9 cellular contexts compared by ENCODE assay signal in genomic region chr3:56862352-56863062, GRCh38.
DNase-seq lines count a peak whose midpoint lies in the region; ATAC-seq and TF ChIP-seq lines count a peak whose summit lies in the region.
"Had no signal": no experiment of that assay in that cellular context is flagged by ENCODE, and none has a peak within 500 bp of the region (broad histone marks: within the 10 kb centered on the region; RNA-seq: fewer than 3 reads in every experiment).

No MANE protein-coding gene starts in this region.

- peak overlapping the region; percentile 0 for H3K27ac Mint-ChIP-seq in activated CD4-positive, alpha-beta memory T cell treated with anti-CD3 and anti-CD28 coated beads, Interleukin-2, amount 10 ng/mL, durations not matched to agents 7 days and 5 days
- peak overlapping the region in 1 of 2 donors; percentile 29 for H3K27ac Mint-ChIP-seq in stimulated activated naive CD8-positive, alpha-beta T cell treated with anti-CD3 and anti-CD28 coated beads, Interleukin-15, amount 100 ng/mL, for 72 hours
- no peak overlapping the region for H3K27ac Mint-ChIP-seq in Calu3 (ENCODE audit: unreplicated experiment)

- no peaks in the 10 kb centered on the region for H3K79me2 ChIP-seq in OCI-LY7 (ENCODE audit: insufficient read depth, low read depth, low read length)

- 79% methylated on average over 6 of the region's 6 CpGs for WGBS in right cardiac atrium

- H3K4me2 ChIP-seq in OCI-LY7 (ENCODE audit: low read length) = no peak overlapping the region; the same call in 1 of the 2 replicates

- no peaks in the 10 kb centered on the region for H3K36me3 ChIP-seq in colonic mucosa
- H3K36me3 ChIP-seq in OCI-LY7 (ENCODE audit: insufficient read depth, low read length) = 0 out of 2 replicates have a peak, but pooled peaks cover 3% of the 10 kb centered on the region

- no peaks in the 10 kb centered on the region for H3K9me3 ChIP-seq in right cardiac atrium (ENCODE audit: control insufficient read depth, low read length)
- no peaks in the 10 kb centered on the region for H3K9me3 ChIP-seq in colonic mucosa
- no peaks in the 10 kb centered on the region for H3K9me3 ChIP-seq in OCI-LY7 (ENCODE audit: low read length)

- no peaks in the 10 kb centered on the region for H3K4me1 ChIP-seq in right cardiac atrium (ENCODE audit: control insufficient read depth, insufficient read depth, low read length)
- H3K4me1 ChIP-seq in colonic mucosa = no peaks in the 10 kb centered on the region
- H3K4me1 ChIP-seq in OCI-LY7 (ENCODE audit: insufficient read depth, low read length, poor library complexity, severe bottlenecking) = peaks cover 22% of the 10 kb centered on the region

- intact Hi-C loops in right cardiac atrium (cut with DNase I) = no loop called here
- intact Hi-C loops in Right ventricle myocardium inferior (cut with DNase I) = no loop called here
- intact Hi-C loops in Calu3 (cut with micrococcal nuclease; ENCODE audit: unreplicated experiment) = no loop called here
- intact Hi-C loops in colonic mucosa (cut with DNase I) = no loop called here
- intact Hi-C loops in OCI-LY7 (cut with micrococcal nuclease; ENCODE audit: unreplicated experiment) = no loop called here

- H3K4me3 ChIP-seq in right cardiac atrium (ENCODE audit: low read length) (no peak overlapping the region), colonic mucosa (no peak overlapping the region), OCI-LY7 (ENCODE audit: low read depth, low read length, poor library complexity, severe bottlenecking) (no peak overlapping the region)

- no peak overlapping the region for H3K9ac ChIP-seq in colonic mucosa (ENCODE audit: low read depth in 2 of 2, low read length in 2 of 2)

- H3K27me3 ChIP-seq in right cardiac atrium (ENCODE audit: control insufficient read depth, insufficient read depth) (no peaks in the 10 kb centered on the region), colonic mucosa (no peaks in the 10 kb centered on the region)

- DNase-seq in right cardiac atrium (no peak), Right ventricle myocardium inferior (ENCODE audit: missing footprints) (no peak), globus pallidus (ENCODE audit: low spot score) (peak; percentile 84), Calu3 (no peak), colonic mucosa (no peak), OCI-LY7 (ENCODE audit: low spot score) (no peak)
- no peak for DNase-seq in activated CD4-positive, alpha-beta memory T cell treated with anti-CD3 and anti-CD28 coated beads, Interleukin-2, amount 10 ng/mL, durations not matched to agents 7 days and 5 days
- no peak for DNase-seq in stimulated activated naive CD8-positive, alpha-beta T cell treated with anti-CD3 and anti-CD28 coated beads, Interleukin-15, amount 100 ng/mL, for 72 hours
- DNase-seq: erythroblast had no signal

- H4K20me1 ChIP-seq in OCI-LY7 (ENCODE audit: insufficient read depth, low read length) = no peaks in the 10 kb centered on the region

- no peak for TF ChIP-seq CTCF in Calu3 (IDR thresholded peaks at IDR 0.05; ENCODE audit: unreplicated experiment)
- no peak for TF ChIP-seq CTCF in colonic mucosa (IDR thresholded peaks at IDR 0.05)
- TF ChIP-seq CTCF in OCI-LY7 (conservative IDR thresholded peaks at IDR 0.05; ENCODE audit: low read length) = no peak

- CTCF ChIA-PET in activated CD4-positive, alpha-beta memory T cell treated with anti-CD3 and anti-CD28 coated beads, Interleukin-2, amount 10 ng/mL, durations not matched to agents 7 days and 5 days (lab: Charles Lee) = no interaction called here
- CTCF ChIA-PET in Calu3 (lab: Charles Lee) = no interaction called here
- CTCF ChIA-PET in OCI-LY7 (lab: Charles Lee; ENCODE audit: unreplicated experiment) = no interaction called here

- ATAC-seq in right cardiac atrium (peak; percentile 19 to 64), Right ventricle myocardium inferior (no peak)
- peak; percentile 89 for ATAC-seq in stimulated activated naive CD8-positive, alpha-beta T cell treated with anti-CD3 and anti-CD28 coated beads, Interleukin-15, amount 100 ng/mL, for 72 hours

- H3K9me2 ChIP-seq in OCI-LY7 (ENCODE audit: insufficient read depth, low read length) = no peaks in the 10 kb centered on the region

- no peak overlapping the region for H3K27ac ChIP-seq in right cardiac atrium (ENCODE audit: low read length)
- H3K27ac ChIP-seq in colonic mucosa = no peak overlapping the region
- no peak overlapping the region for H3K27ac ChIP-seq in OCI-LY7 (ENCODE audit: low read depth, low read length, poor library complexity, severe bottlenecking)

- POLR2A ChIA-PET in activated CD4-positive, alpha-beta memory T cell treated with anti-CD3 and anti-CD28 coated beads, Interleukin-2, amount 10 ng/mL, durations not matched to agents 7 days and 5 days (lab: Charles Lee) = interaction anchor here (1.1 kb wide), 1 partner anchor 55 kb away, joined by 3 read pairs; no protein-coding TSS in a partner anchor
- POLR2A ChIA-PET in OCI-LY7 (lab: Charles Lee) = interaction anchor here (0.6 to 0.9 kb wide), 3 partner anchors 8 to 1503 kb away, joined by 3 to 6 read pairs (median 4); no protein-coding TSS in a partner anchor

- peaks cover 55% of the 10 kb centered on the region for H3K4me1 Mint-ChIP-seq in activated CD4-positive, alpha-beta memory T cell treated with anti-CD3 and anti-CD28 coated beads, Interleukin-2, amount 10 ng/mL, durations not matched to agents 7 days and 5 days
- peaks cover 85% of the 10 kb centered on the region for H3K4me1 Mint-ChIP-seq in stimulated activated naive CD8-positive, alpha-beta T cell treated with anti-CD3 and anti-CD28 coated beads, Interleukin-15, amount 100 ng/mL, for 72 hours
- no peaks in the 10 kb centered on the region for H3K4me1 Mint-ChIP-seq in Calu3 (ENCODE audit: low read depth, unreplicated experiment)

- no peak overlapping the region for H3K4me3 Mint-ChIP-seq in activated CD4-positive, alpha-beta memory T cell treated with anti-CD3 and anti-CD28 coated beads, Interleukin-2, amount 10 ng/mL, durations not matched to agents 7 days and 5 days
- H3K4me3 Mint-ChIP-seq in stimulated activated naive CD8-positive, alpha-beta T cell treated with anti-CD3 and anti-CD28 coated beads, Interleukin-15, amount 100 ng/mL, for 72 hours = peak overlapping the region; percentile 59 to 69
- H3K4me3 Mint-ChIP-seq in Calu3 (ENCODE audit: low read depth, unreplicated experiment) = no peak overlapping the region

- H2AFZ ChIP-seq in OCI-LY7 (ENCODE audit: low read length) = no peak overlapping the region

- peaks cover 13% of the 10 kb centered on the region for H3K36me3 Mint-ChIP-seq in activated CD4-positive, alpha-beta memory T cell treated with anti-CD3 and anti-CD28 coated beads, Interleukin-2, amount 10 ng/mL, durations not matched to agents 7 days and 5 days (ENCODE audit: low read depth)
- no peaks in the 10 kb centered on the region for H3K36me3 Mint-ChIP-seq in Calu3 (ENCODE audit: insufficient read depth, unreplicated experiment)

- H3K27me3 Mint-ChIP-seq in activated CD4-positive, alpha-beta memory T cell treated with anti-CD3 and anti-CD28 coated beads, Interleukin-2, amount 10 ng/mL, durations not matched to agents 7 days and 5 days = no peaks in the 10 kb centered on the region
- H3K27me3 Mint-ChIP-seq in stimulated activated naive CD8-positive, alpha-beta T cell treated with anti-CD3 and anti-CD28 coated beads, Interleukin-15, amount 100 ng/mL, for 72 hours = no peaks in the 10 kb centered on the region
- H3K27me3 Mint-ChIP-seq in Calu3 (ENCODE audit: unreplicated experiment) = no peaks in the 10 kb centered on the region

- H3K9me3 Mint-ChIP-seq in activated CD4-positive, alpha-beta memory T cell treated with anti-CD3 and anti-CD28 coated beads, Interleukin-2, amount 10 ng/mL, durations not matched to agents 7 days and 5 days = no peaks in the 10 kb centered on the region
- H3K9me3 Mint-ChIP-seq in stimulated activated naive CD8-positive, alpha-beta T cell treated with anti-CD3 and anti-CD28 coated beads, Interleukin-15, amount 100 ng/mL, for 72 hours = peaks cover 0 to 8% of the 10 kb centered on the region in 2 donors
- no peaks in the 10 kb centered on the region for H3K9me3 Mint-ChIP-seq in Calu3 (ENCODE audit: low read depth, unreplicated experiment)

- BruUV-seq in Calu3 (replicated peaks; lab: Mats Ljungman, UMichigan) = no TSS peak
- BruUV-seq in OCI-LY7 (replicated peaks; lab: Mats Ljungman, UMichigan) = no TSS peak

Comparison
In these comparisons a context has a peak if more than half of its experiments do, and no peak if none do; other contexts are left out.
1. H3K4me3 Mint-ChIP-seq: peak in stimulated activated naive CD8-positive, alpha-beta T cell treated with anti-CD3 and anti-CD28 coated beads, Interleukin-15, amount 100 ng/mL, for 72 hours (2 of 2); none in activated CD4-positive, alpha-beta memory T cell treated with anti-CD3 and anti-CD28 coated beads, Interleukin-2, amount 10 ng/mL, durations not matched to agents 7 days and 5 days (single experiment) and Calu3 (single experiment).